In genomic region chr7:37201003-37201875, GRCh38 we compare ENCODE assay signal across 1 cellular context.
TF ChIP-seq lines count a peak whose summit lies in the region.

No MANE protein-coding gene starts in this region.

TF ChIP-seq in HepG2, 621 proteins besides CTCF, POLR2A, EP300 and RAD21 (continued from another document and continues in another):
- TF ChIP-seq THRA (CRISPR knock-in tag; IDR thresholded peaks at IDR 0.05; ENCODE audit: borderline replicate concordance) (peak; percentile 28; the same call in 1 of the 2 replicates), CENPT (CRISPR knock-in tag; IDR thresholded peaks at IDR 0.05; ENCODE audit: low read depth) (no peak), ZNF136 (CRISPR knock-in tag; IDR thresholded peaks at IDR 0.05; ENCODE audit: low read depth) (no peak), ZNF749 (CRISPR knock-in tag; IDR thresholded peaks at IDR 0.05; ENCODE audit: borderline replicate concordance) (no peak), ZBTB8A (CRISPR knock-in tag; IDR thresholded peaks at IDR 0.05; ENCODE audit: borderline replicate concordance, low read depth) (no peak), HMGA1 (CRISPR knock-in tag; conservative IDR thresholded peaks at IDR 0.05) (no peak), ZBTB4 (CRISPR knock-in tag; IDR thresholded peaks at IDR 0.05; ENCODE audit: borderline replicate concordance) (no peak), HNRNPLL (IDR thresholded peaks at IDR 0.05; ENCODE audit: low read depth, low read length, poor library complexity, severe bottlenecking) (no peak), PRDM15 (CRISPR knock-in tag; IDR thresholded peaks at IDR 0.05) (no peak), RARA (CRISPR knock-in tag; IDR thresholded peaks at IDR 0.05) (peak; percentile 63; the same call in 1 of the 2 replicates), GTF3A (CRISPR knock-in tag; conservative IDR thresholded peaks at IDR 0.05) (no peak), TMF1 (CRISPR knock-in tag; IDR thresholded peaks at IDR 0.05; ENCODE audit: low read depth) (no peak), SMAD9 (CRISPR knock-in tag; IDR thresholded peaks at IDR 0.05) (no peak), MYPOP (CRISPR knock-in tag; IDR thresholded peaks at IDR 0.05) (0 out of 2 replicates have a peak, but pooled peaks have one; percentile 49), ZFX (CRISPR knock-in tag; IDR thresholded peaks at IDR 0.05; ENCODE audit: low read depth) (no peak), TIGD3 (CRISPR knock-in tag; IDR thresholded peaks at IDR 0.05; ENCODE audit: borderline replicate concordance) (no peak), HHEX (CRISPR knock-in tag; IDR thresholded peaks at IDR 0.05) (no peak), ZNF646 (CRISPR knock-in tag; IDR thresholded peaks at IDR 0.05) (no peak), NCOA1 (CRISPR knock-in tag; IDR thresholded peaks at IDR 0.05) (no peak), ZNF263 (CRISPR knock-in tag; IDR thresholded peaks at IDR 0.05) (no peak), CERS6 (CRISPR knock-in tag; IDR thresholded peaks at IDR 0.05) (no peak), MIXL1 (CRISPR knock-in tag; IDR thresholded peaks at IDR 0.05) (0 out of 2 replicates have a peak, but pooled peaks have one; percentile 26), HNF4A (CRISPR knock-in tag; IDR thresholded peaks at IDR 0.05) (0 out of 2 replicates have a peak, but pooled peaks have one; percentile 22), MTF2 (CRISPR knock-in tag; IDR thresholded peaks at IDR 0.05; ENCODE audit: borderline replicate concordance) (no peak), PHF20 (CRISPR knock-in tag; IDR thresholded peaks at IDR 0.05) (no peak), MTA3 (CRISPR knock-in tag; IDR thresholded peaks at IDR 0.05) (no peak), TFE3 (CRISPR knock-in tag; IDR thresholded peaks at IDR 0.05) (no peak), ERF (CRISPR knock-in tag; IDR thresholded peaks at IDR 0.05) (peak; percentile 53; the same call in 1 of the 2 replicates), ZNF674 (CRISPR knock-in tag; IDR thresholded peaks at IDR 0.05; ENCODE audit: low read depth) (no peak), SP2 (CRISPR knock-in tag; IDR thresholded peaks at IDR 0.05) (no peak), ARNT2 (CRISPR knock-in tag; IDR thresholded peaks at IDR 0.05; ENCODE audit: low read depth) (no peak), KLF9 (CRISPR knock-in tag; IDR thresholded peaks at IDR 0.05; ENCODE audit: low read depth) (no peak), MED1 (CRISPR knock-in tag; IDR thresholded peaks at IDR 0.05) (peak; percentile 35; the same call in 1 of the 2 replicates), FOXM1 (CRISPR knock-in tag; IDR thresholded peaks at IDR 0.05) (no peak), SMC3 (IDR thresholded peaks at IDR 0.05; ENCODE audit: low read length) (peak; percentile 98), ZNF512B (CRISPR knock-in tag; IDR thresholded peaks at IDR 0.05; ENCODE audit: borderline replicate concordance) (no peak)
